8 cellular contexts compared by ENCODE assay signal in genomic region chr6:166633732-166634535, GRCh38. TPM values are rescaled to one million over a fixed set of nuclear protein-coding genes. Genes with fewer than 3 reads are reported as not detected.
DNase-seq lines count a peak whose midpoint lies in the region; ATAC-seq and TF ChIP-seq lines count a peak whose summit lies in the region.
"Had no signal": no experiment of that assay in that cellular context is flagged by ENCODE, and none has a peak within 500 bp of the region (broad histone marks: within the 10 kb centered on the region; RNA-seq: fewer than 3 reads in every experiment).

No MANE protein-coding gene starts in this region.

- H3K27ac ChIP-seq in heart left ventricle, result peak overlapping the region in 11 of 12 donors; percentile 27 to 74 (median 56)
- H3K27ac ChIP-seq in spleen, result peak overlapping the region; percentile 28 to 89 (median 80)

- DNase-seq in SHP77 (lab: John Stamatoyannopoulos, UW), result peak; percentile 60 to 78
- DNase-seq in heart left ventricle, result peak in 4 of 5 donors; percentile 35 to 80 (median 60)
- DNase-seq in spleen, result no peak
- no peak for DNase-seq in LoVo (ENCODE audit: low spot score)
- DNase-seq: GF-D8 had no signal

- H3K27me3 ChIP-seq in heart left ventricle (no peaks in the 10 kb centered on the region), spleen (replicated peaks in 1 of 7) (peaks cover 0 to 40% (median 3%) of the 10 kb centered on the region in 7 donors)

- H3K36me3 ChIP-seq in heart left ventricle (no peaks in the 10 kb centered on the region), spleen (no peaks in the 10 kb centered on the region)

- TF ChIP-seq POLR2A in heart left ventricle (IDR thresholded peaks at IDR 0.05), result no peak
- TF ChIP-seq POLR2A in spleen (IDR thresholded peaks at IDR 0.05), result no peak

- TF ChIP-seq CTCF in heart left ventricle (IDR thresholded peaks at IDR 0.05) (no peak), spleen (IDR thresholded peaks at IDR 0.05 in 8 of 11, conservative IDR thresholded peaks at IDR 0.05 in 3 of 11) (no peak)

- H3K9me3 ChIP-seq in heart left ventricle (no peaks in the 10 kb centered on the region), spleen (no peaks in the 10 kb centered on the region)

- H3K4me3 ChIP-seq in heart left ventricle, result peak overlapping the region in 1 of 12 donors; percentile 4
- no peak overlapping the region for H3K4me3 ChIP-seq in spleen

- WGBS in heart left ventricle, 4 donors, result 58 to 67% (median 65%) methylated on average over 26 of the region's 26 CpGs
- WGBS in spleen, 5 donors, result 53 to 65% (median 55%) methylated on average over 26 of the region's 26 CpGs

- H3K4me1 ChIP-seq in heart left ventricle (peaks cover 3 to 52% (median 36%) of the 10 kb centered on the region in 12 donors), spleen (peaks cover 1 to 75% (median 10%) of the 10 kb centered on the region in 6 donors)

- intact Hi-C loops in heart left ventricle (cut with DNase I) (loop anchor here in 1 of 10 donors (5.0 kb wide), 1 partner anchor 58 kb away; no protein-coding TSS in a partner anchor), spleen (cut with DNase I; ENCODE audit: low total_unique reads) (no loop called here)

- peak; percentile 34 for ATAC-seq in HG02870 (IDR thresholded peaks at IDR 0.05; ENCODE audit: unreplicated experiment)
- ATAC-seq in heart left ventricle, result peak; percentile 82 to 89 (median 86)
- no peak for ATAC-seq in GM19397 (IDR thresholded peaks at IDR 0.05; ENCODE audit: unreplicated experiment)
- ATAC-seq in GM19395 (IDR thresholded peaks at IDR 0.05; ENCODE audit: unreplicated experiment), result no peak

RNA-seq across cellular contexts. Expression of gene RPS6KA2, which starts 6.9 kb away (rescaled TPM):
- total RNA-seq in heart left ventricle, result 100 to 1,000 TPM in 2 of 9 donors, 10 to 100 TPM in 7; 66.5 to 171 (median 91.6) TPM
- polyA plus RNA-seq in heart left ventricle, result 100 to 1,000 TPM in 1 of 2 donors, 10 to 100 TPM in 1; 23.0 to 157 TPM
- 100 to 1,000 TPM in 2 of 7 donors, 10 to 100 TPM in 5; 45.9 to 123 (median 71.0) TPM for total RNA-seq in spleen
- polyA plus RNA-seq in spleen, result 10 to 100 TPM in 1 of 3 donors, 1 to 10 TPM in 2; 7.6 to 26.3 (median 8.7) TPM

RNA-seq across cellular contexts. Expression of gene RAMACL, which starts 47.5 kb away (rescaled TPM):
- 1 to 10 TPM in 3 of 9 donors, under 1 TPM in 6; 0.27 to 2.0 (median 0.69) TPM for total RNA-seq in heart left ventricle
- polyA plus RNA-seq in heart left ventricle, result under 1 TPM; 0.35 to 0.88 TPM
- total RNA-seq in spleen, result 1 to 10 TPM; 2.2 to 6.9 (median 5.4) TPM
- polyA plus RNA-seq in spleen, result under 1 TPM; 0.23 to 0.38 (median 0.26) TPM

Comparison
In these comparisons a context has a peak if more than half of its experiments do, and no peak if none do; other contexts are left out.
1. ATAC-seq: peak in HG02870 (single experiment) and heart left ventricle (4 of 4); none in GM19397 (single experiment) and GM19395 (single experiment).
2. DNase-seq: peak in SHP77 (2 of 2) and heart left ventricle (4 of 5); none in spleen (single experiment) and LoVo (single experiment).